Comparison of ENCODE assay signal across 2 cellular contexts in the genomic region with DNA sequence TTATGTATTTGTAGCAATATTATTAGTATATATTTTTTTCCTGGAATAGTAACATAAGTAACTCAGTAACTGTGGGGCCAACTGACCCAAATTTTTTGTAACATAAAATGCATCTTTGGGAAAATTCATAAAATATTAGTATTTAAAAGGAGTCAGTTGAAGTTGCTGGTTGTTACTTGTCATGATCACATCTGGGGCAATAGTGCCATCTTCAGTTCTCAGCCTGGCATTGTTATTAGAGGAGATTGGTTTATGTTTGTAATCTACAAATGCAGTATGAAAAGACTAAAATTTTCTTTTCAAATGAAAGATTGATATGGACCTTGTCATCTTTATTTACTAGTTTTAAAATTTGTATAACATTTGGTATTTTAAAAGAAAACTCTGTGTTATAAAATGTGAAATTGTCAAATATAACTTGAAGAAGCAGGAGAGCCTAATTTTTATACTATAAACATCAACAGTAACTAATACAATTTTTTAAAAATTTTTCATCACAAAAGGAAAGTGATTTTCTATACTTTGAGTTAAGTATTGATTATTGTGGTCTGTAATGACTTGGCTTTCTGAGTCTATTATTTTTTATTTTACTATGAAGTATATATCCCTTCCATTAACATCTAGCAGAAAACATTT.
TF ChIP-seq lines count a peak whose summit lies in the region.

No MANE protein-coding gene starts in this region.

TF ChIP-seq in HCT116, 20 proteins besides CTCF, POLR2A, EP300 and RAD21:
- TF ChIP-seq EZH2 (IDR thresholded peaks at IDR 0.05) = no peak

TF ChIP-seq in HepG2, 621 proteins besides CTCF, POLR2A, EP300 and RAD21:
- peak; percentile 72 for TF ChIP-seq STAG1 (CRISPR knock-in tag; IDR thresholded peaks at IDR 0.05)
- no peak for TF ChIP-seq AKNA (CRISPR knock-in tag; IDR thresholded peaks at IDR 0.05; ENCODE audit: borderline replicate concordance)
- TF ChIP-seq RCOR2 (CRISPR knock-in tag; IDR thresholded peaks at IDR 0.05) = no peak
- TF ChIP-seq RBM22 (optimal IDR thresholded peaks at IDR 0.05; ENCODE audit: low read length) = no peak
